Comparison of ENCODE assay signal across 1 cellular context in the genomic region with DNA sequence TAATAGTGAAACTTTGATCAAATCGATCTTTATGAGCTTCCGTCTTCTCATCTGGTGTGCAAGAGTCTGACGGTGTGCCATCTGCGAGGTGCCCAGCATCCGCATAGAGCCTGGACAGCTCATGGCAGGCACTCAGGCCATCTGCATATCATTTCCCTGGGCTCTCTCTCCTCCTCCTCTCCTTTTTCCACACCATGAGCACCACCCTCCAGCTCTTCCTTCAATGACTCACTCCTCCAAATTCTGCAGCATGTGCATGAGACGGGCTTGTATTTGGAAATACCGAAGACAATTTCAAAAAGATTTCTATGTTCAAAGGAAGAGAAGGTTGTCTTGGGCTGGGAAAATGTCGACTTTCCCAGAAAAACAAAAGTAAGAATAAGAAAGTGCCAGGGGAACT.
TF ChIP-seq lines count a peak whose summit lies in the region.

No MANE protein-coding gene starts in this region.

TF ChIP-seq in IMR-90, 13 proteins besides CTCF, POLR2A, EP300 and RAD21 (continued from another document):
- TF ChIP-seq SMC3 (IDR thresholded peaks at IDR 0.05; ENCODE audit: low read depth, low read length) = no peak
- TF ChIP-seq FOS (IDR thresholded peaks at IDR 0.05; ENCODE audit: low read depth, low read length) = no peak
- TF ChIP-seq CHD1 (IDR thresholded peaks at IDR 0.05; ENCODE audit: low read depth, low read length) = no peak
- no peak for TF ChIP-seq NFE2L2 (IDR thresholded peaks at IDR 0.05; ENCODE audit: low read depth, low read length)
- TF ChIP-seq, protein P1, sequence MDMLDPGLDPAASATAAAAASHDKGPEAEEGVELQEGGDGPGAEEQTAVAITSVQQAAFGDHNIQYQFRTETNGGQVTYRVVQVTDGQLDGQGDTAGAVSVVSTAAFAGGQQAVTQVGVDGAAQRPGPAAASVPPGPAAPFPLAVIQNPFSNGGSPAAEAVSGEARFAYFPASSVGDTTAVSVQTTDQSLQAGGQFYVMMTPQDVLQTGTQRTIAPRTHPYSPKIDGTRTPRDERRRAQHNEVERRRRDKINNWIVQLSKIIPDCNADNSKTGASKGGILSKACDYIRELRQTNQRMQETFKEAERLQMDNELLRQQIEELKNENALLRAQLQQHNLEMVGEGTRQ (IDR thresholded peaks at IDR 0.05; ENCODE audit: low read depth, low read length) = no peak
- no peak for TF ChIP-seq MXI1 (IDR thresholded peaks at IDR 0.05; ENCODE audit: borderline replicate concordance, low read depth, low read length)
- TF ChIP-seq MAZ (IDR thresholded peaks at IDR 0.05; ENCODE audit: borderline replicate concordance, low read depth, low read length) = no peak
- no peak for TF ChIP-seq CEBPB (IDR thresholded peaks at IDR 0.05; ENCODE audit: low read depth, low read length)
